Comparison of ENCODE assay signal across 34 cellular contexts in genomic region chr3:167172377-167172776, GRCh38.
"Had no signal": no experiment of that assay in that cellular context is flagged by ENCODE, and none has a peak within 500 bp of the region (broad histone marks: within the 10 kb centered on the region; RNA-seq: fewer than 3 reads in every experiment).

No MANE protein-coding gene starts in this region.

- H3K4me3 ChIP-seq: MG63 had no signal

- H3K27me3 ChIP-seq: MG63 had no signal

- H3K36me3 ChIP-seq: MG63 had no signal

- DNase-seq: Karpas-422, Kasumi-1, KG1, MG63, MM.1S, MV-4-11, NCI-H1048, NCI-H1092, NCI-H1092 treated with DMSO at 0.1 percent for 48 hours, NCI-H1105, NCI-H1105 treated with DMSO at 0.1 percent for 48 hours, NCI-H1417, NCI-H1417 treated with DMSO at 0.1 percent for 48 hours, NCI-H1436, NCI-H1436 treated with DMSO at 0.1 percent for 48 hours, NCI-H146, NCI-H1694, NCI-H1694 treated with DMSO at 0.1 percent for 48 hours, NCI-H187, NCI-H187 treated with DMSO at 0.1 percent for 48 hours, NCI-H1930, NCI-H2029, NCI-H2029 treated with DMSO at 0.1 percent for 48 hours, NCI-H2081, NCI-H2081 treated with DMSO at 0.1 percent for 48 hours, NCI-H2107, NCI-H2171 treated with DMSO at 0.1 percent for 48 hours, NCI-H2227 treated with DMSO at 0.1 percent for 48 hours, NCI-H226, NCI-H345, NCI-H446, NCI-H446 treated with DMSO at 0.1 percent for 48 hours, NCI-H510A had no signal

- H3K4me2 ChIP-seq: KMS-11 had no signal

- H3K9ac ChIP-seq: KMS-11 had no signal

- H3K27ac ChIP-seq: KMS-11 had no signal
